In the genomic region with DNA sequence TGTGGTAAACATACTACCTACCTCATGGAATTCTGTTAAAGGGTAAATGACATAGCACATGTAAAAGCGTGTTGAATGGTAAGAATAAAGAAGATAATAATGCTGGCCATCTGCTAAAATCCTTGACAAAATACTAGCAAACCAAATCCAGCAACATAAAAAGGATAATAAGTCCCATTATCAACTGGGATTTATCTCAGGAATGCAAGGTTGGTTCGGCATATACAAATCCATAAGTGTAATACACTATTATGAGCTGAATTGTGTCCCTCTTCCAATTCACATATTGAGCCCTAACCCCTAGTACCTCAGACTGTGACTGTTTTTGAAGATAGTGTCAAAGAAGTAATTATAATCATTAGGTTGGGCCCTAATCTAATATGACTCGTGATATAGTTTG, we compare ENCODE assay signal across 21 cellular contexts. TPM values are rescaled to one million over a fixed set of nuclear protein-coding genes. Genes with fewer than 3 reads are reported as not detected.
DNase-seq lines count a peak whose midpoint lies in the region; ATAC-seq, FAIRE-seq and TF ChIP-seq lines count a peak whose summit lies in the region.
"Had no signal": no experiment of that assay in that cellular context is flagged by ENCODE, and none has a peak within 500 bp of the region (broad histone marks: within the 10 kb centered on the region; RNA-seq: fewer than 3 reads in every experiment).

No MANE protein-coding gene starts in this region.

- POLR2A ChIA-PET in K562 (lab: Yijun Ruan, JAX) = interaction anchor here (1.6 kb wide), 1 partner anchor 11 kb away, joined by 3 read pairs; no protein-coding TSS in a partner anchor

- TF ChIP-seq CTCF in K562 (IDR thresholded peaks at IDR 0.05 in 2 of 3, conservative IDR thresholded peaks at IDR 0.05 in 1 of 3; ENCODE audit: insufficient read depth in 2 of 3, low read depth in 1 of 3, low read length in 3 of 3) = no peak
- TF ChIP-seq CTCF in keratinocyte (optimal IDR thresholded peaks at IDR 0.05 in 1 of 3, IDR thresholded peaks at IDR 0.05 in 1 of 3, conservative IDR thresholded peaks at IDR 0.05 in 1 of 3; ENCODE audit: extremely low read depth in 1 of 3, insufficient read depth in 2 of 3, low read length in 3 of 3) = no peak
- no peak for TF ChIP-seq CTCF in smooth muscle cell (IDR thresholded peaks at IDR 0.05; ENCODE audit: borderline replicate concordance, insufficient read depth, poor library complexity, severe bottlenecking)

- H3K4me1 ChIP-seq in K562 (replicated peaks in 1 of 2; ENCODE audit: control insufficient read depth in 2 of 2, insufficient read depth in 2 of 2, low read length in 2 of 2) = no peaks in the 10 kb centered on the region
- peaks cover 5% of the 10 kb centered on the region for H3K4me1 ChIP-seq in keratinocyte (ENCODE audit: control insufficient read depth, extremely low read depth, insufficient read depth, low read length)
- H3K4me1 ChIP-seq in smooth muscle cell (ENCODE audit: low read depth) = peaks cover 23% of the 10 kb centered on the region
- H3K4me1 ChIP-seq: BLaER1 treated with 17β-estradiol and CSF1 and Interleukin-3, amounts not matched to agents 10 nM and 100 nM; Caco-2 had no signal

- H3K27me3 ChIP-seq in K562 (ENCODE audit: control insufficient read depth in 2 of 2, insufficient read depth in 2 of 2, low read length in 2 of 2) (no peaks in the 10 kb centered on the region), keratinocyte (ENCODE audit: control insufficient read depth, extremely low read depth, insufficient read depth, low read length) (no peaks in the 10 kb centered on the region), smooth muscle cell (ENCODE audit: low read depth) (no peaks in the 10 kb centered on the region)
- H3K27me3 ChIP-seq: BLaER1 treated with 17β-estradiol and CSF1 and Interleukin-3, amounts not matched to agents 10 nM and 100 nM had no signal

- ATAC-seq in K562 = no peak
- no peak for ATAC-seq in GM21619 (IDR thresholded peaks at IDR 0.05; ENCODE audit: unreplicated experiment)
- ATAC-seq: A549; CD8-positive, alpha-beta T cell had no signal

- FAIRE-seq in K562 (lab: Jason Lieb, UNC) = peak; percentile 29
- peak; percentile 20 for FAIRE-seq in keratinocyte (lab: Jason Lieb, UNC)
- FAIRE-seq: D721Med, G401.6, GM12891, GM19239 had no signal

- H2AFZ ChIP-seq in K562 (ENCODE audit: low read depth, low read length) (no peak overlapping the region), keratinocyte (ENCODE audit: control insufficient read depth, low read length) (no peak overlapping the region), smooth muscle cell (ENCODE audit: low read depth) (no peak overlapping the region)

- H3K9ac ChIP-seq in K562 (ENCODE audit: insufficient read depth in 1 of 2, low read depth in 2 of 2, low read length in 2 of 2) = no peak overlapping the region
- no peak overlapping the region for H3K9ac ChIP-seq in keratinocyte (ENCODE audit: control insufficient read depth, extremely low read depth, insufficient read depth, low read length)
- H3K9ac ChIP-seq in smooth muscle cell (ENCODE audit: low read depth) = peak overlapping the region; percentile 90
- H3K9ac ChIP-seq: BLaER1 treated with 17β-estradiol and CSF1 and Interleukin-3, amounts not matched to agents 10 nM and 100 nM had no signal

- H3K4me2 ChIP-seq in K562 (ENCODE audit: insufficient read depth, low read length) = no peak overlapping the region
- no peak overlapping the region for H3K4me2 ChIP-seq in keratinocyte (ENCODE audit: control insufficient read depth, extremely low read depth, insufficient read depth, low read depth, low read length)
- H3K4me2 ChIP-seq in smooth muscle cell = peak overlapping the region; percentile 46
- H3K4me2 ChIP-seq: A549; BLaER1 treated with 17β-estradiol and CSF1 and Interleukin-3, amounts not matched to agents 10 nM and 100 nM had no signal

- in situ Hi-C loops in K562 (cut with MboI) = no loop called here

- intact Hi-C loops in K562 (cut with micrococcal nuclease) = no loop called here

- H4K20me1 ChIP-seq in K562 (replicated peaks; ENCODE audit: control insufficient read depth, insufficient read depth, low read length) (no peaks in the 10 kb centered on the region), keratinocyte (ENCODE audit: control insufficient read depth, extremely low read depth, insufficient read depth, low read length) (no peaks in the 10 kb centered on the region), smooth muscle cell (ENCODE audit: low read depth) (no peaks in the 10 kb centered on the region)
- H4K20me1 ChIP-seq: BLaER1 treated with 17β-estradiol and CSF1 and Interleukin-3, amounts not matched to agents 10 nM and 100 nM had no signal

- no peak for TF ChIP-seq EP300 in K562 (IDR thresholded peaks at IDR 0.05; ENCODE audit: low read length)

- no peak for DNase-seq in K562 (ENCODE audit: extremely low read depth in 1 of 4, low spot score in 3 of 4)
- no peak for DNase-seq in keratinocyte (ENCODE audit: low read depth, low spot score)
- no peak for DNase-seq in smooth muscle cell (lab: John Stamatoyannopoulos, UW; ENCODE audit: unreplicated experiment)
- DNase-seq in NCI-H146 treated with DMSO at 0.1 percent for 48 hours (lab: John Stamatoyannopoulos, UW; ENCODE audit: unreplicated experiment) = no peak
- DNase-seq: AML-193; Caco-2; Calu3; CD4-positive, alpha-beta T cell; CD8-positive, alpha-beta T cell; DMS79 treated with DMSO at 0.1 percent for 48 hours; GF-D8 had no signal

- no peak for TF ChIP-seq POLR2A in K562 (conservative IDR thresholded peaks at IDR 0.05)

- CTCF ChIA-PET in K562 (lab: Yijun Ruan, JAX; ENCODE audit: low intra/inter-chr PET ratio) = no interaction called here

- H3F3A ChIP-seq in smooth muscle cell (ENCODE audit: low read depth) = peaks cover 42% of the 10 kb centered on the region

- BruUV-seq in K562 (replicated peaks; lab: Mats Ljungman, UMichigan) = no TSS peak

- H3K9me3 ChIP-seq in K562 (replicated peaks; ENCODE audit: control insufficient read depth, insufficient read depth, low read depth, low read length) (peaks cover 4% of the 10 kb centered on the region; the same call in 1 of the 2 replicates), keratinocyte (ENCODE audit: control insufficient read depth, low read depth, low read length) (peaks cover 2% of the 10 kb centered on the region), smooth muscle cell (replicated peaks; ENCODE audit: low read depth) (no peaks in the 10 kb centered on the region)

- H3K4me3 ChIP-seq in K562 (no peak overlapping the region), keratinocyte (ENCODE audit: control insufficient read depth in 2 of 3, extremely low read depth in 1 of 3, insufficient read depth in 2 of 3, low read depth in 1 of 3, low read length in 3 of 3) (no peak overlapping the region), smooth muscle cell (no peak overlapping the region)
- H3K4me3 ChIP-seq: A549; BLaER1 treated with 17β-estradiol and CSF1 and Interleukin-3, amounts not matched to agents 10 nM and 100 nM had no signal

- H3K27ac ChIP-seq in K562 (ENCODE audit: extremely low read depth, low read depth, low read length) (no peak overlapping the region), keratinocyte (ENCODE audit: control insufficient read depth, insufficient read depth, low read length) (no peak overlapping the region), smooth muscle cell (ENCODE audit: low read depth) (peak overlapping the region; percentile 97)
- H3K27ac ChIP-seq: 22Rv1; A549; BLaER1 treated with 17β-estradiol and CSF1 and Interleukin-3, amounts not matched to agents 10 nM and 100 nM; C4-2B had no signal

- H3K79me2 ChIP-seq in K562 (ENCODE audit: control insufficient read depth, insufficient read depth, low read length) (no peaks in the 10 kb centered on the region), keratinocyte (ENCODE audit: control insufficient read depth, insufficient read depth, low read length) (no peaks in the 10 kb centered on the region), smooth muscle cell (ENCODE audit: low read depth) (no peaks in the 10 kb centered on the region)

- H3K9me1 ChIP-seq in K562 (ENCODE audit: control insufficient read depth, insufficient read depth, low read length) (no peaks in the 10 kb centered on the region), keratinocyte (ENCODE audit: control insufficient read depth, extremely low read depth, insufficient read depth, low read length) (no peaks in the 10 kb centered on the region)

- H3K36me3 ChIP-seq in K562 (ENCODE audit: control insufficient read depth, insufficient read depth, low read length) = peaks cover 6% of the 10 kb centered on the region
- H3K36me3 ChIP-seq in keratinocyte (ENCODE audit: control insufficient read depth in 2 of 2, extremely low read depth in 1 of 2, insufficient read depth in 2 of 2, low read length in 2 of 2) = peaks cover 0 to 3% of the 10 kb centered on the region in 2 experiments
- peaks cover 14% of the 10 kb centered on the region for H3K36me3 ChIP-seq in smooth muscle cell (ENCODE audit: low read depth)

- dilution Hi-C loops in keratinocyte (cut with MboI; ENCODE audit: extremely low pct_ligation_motif_present, low sequenced_read_pairs) = no loop called here

- no peak for TF ChIP-seq RAD21 in K562 (CRISPR knock-in tag; conservative IDR thresholded peaks at IDR 0.05 in 1 of 2, IDR thresholded peaks at IDR 0.05 in 1 of 2)

- WGBS in K562 (ENCODE audit: insufficient coverage, low coverage, missing lambda C conversion rate) = 86% methylated on average over 3 of the region's 3 CpGs
- 93% methylated on average over 3 of the region's 3 CpGs for WGBS in smooth muscle cell (ENCODE audit: low lambda C conversion rate)

RNA-seq across cellular contexts. Expression of a gene that starts 37.4 kb away (rescaled TPM):
- 10.0 and 21.9 TPM in 2 replicates for total RNA-seq in K562 (2011; cell fraction: chromatin; rRNA removed; ENCODE audit: low replicate concordance)
- 10.8 and 18.6 TPM in 2 replicates for total RNA-seq in K562 (2011; cell fraction: nucleolus; rRNA removed)
- 14.5 and 16.9 TPM in 2 replicates for total RNA-seq in K562 (2011; cell fraction: nucleoplasm; rRNA removed)
- total RNA-seq in K562 (2014; rRNA removed) (39.3 and 82.5 TPM in 2 replicates), K562 (2014; rRNA removed; fragmentation: Illumina TruSeq; extraction: Trizol) (52.9 and 62.2 TPM in 2 replicates), K562 (2015; rRNA removed; fragmentation: Illumina TruSeq; extraction: Trizol) (41.2 and 41.3 TPM in 2 replicates), K562 (2021) (33.0 and 39.2 TPM in 2 replicates), smooth muscle cell (22.8 and 32.7 TPM in 2 replicates)
- polyA plus RNA-seq in K562 (2011; rRNA removed) (37.8 and 50.2 TPM in 2 replicates), K562 (2014; fragmentation: Illumina TruSeq; extraction: Trizol) (45.2 and 49.2 TPM in 2 replicates), K562 (2014; fragmentation: Nextera tagmentation; extraction: Ambion mirVana) (10 to 100 TPM; 25.9 to 26.3 TPM), K562 (2014; rRNA removed) (61.0 and 92.2 TPM in 2 replicates), keratinocyte (9.6 to 21.0 TPM (median 11.8 TPM) in 3 replicates), smooth muscle cell (9.9 and 21.4 TPM in 2 replicates)
- polyA plus RNA-seq in K562 (2011; cell fraction: cytosol; rRNA removed) = 27.5 and 29.8 TPM in 2 replicates
- polyA plus RNA-seq in K562 (2011; cell fraction: nucleus; rRNA removed) = 11.5 and 13.0 TPM in 2 replicates
- 30.1 and 43.6 TPM in 2 replicates for polyA plus RNA-seq in K562 (2012)
- 20.0 and 24.0 TPM in 2 replicates for polyA minus RNA-seq in K562 (2011; rRNA and poly(A)+ RNA removed)
- 22.5 and 24.1 TPM in 2 replicates for polyA minus RNA-seq in K562 (2011; cell fraction: cytosol; rRNA and poly(A)+ RNA removed)
- 14.9 and 31.8 TPM in 2 replicates for polyA minus RNA-seq in K562 (2011; cell fraction: nucleus; rRNA and poly(A)+ RNA removed)
- 33.0 TPM for polyA plus RNA-seq in keratinocyte (2011; ENCODE audit: low read depth)
- polyA plus RNA-seq in keratinocyte (2011; cell fraction: cytosol; rRNA removed) = 10.1 and 15.2 TPM in 2 replicates
- 8.5 and 9.5 TPM in 2 replicates for polyA plus RNA-seq in keratinocyte (2011; cell fraction: nucleus; rRNA removed)
- 8.1 and 11.8 TPM in 2 replicates for polyA plus RNA-seq in keratinocyte (2012; ENCODE audit: low replicate concordance)
- 0.43 to 4.6 TPM (median 1.1 TPM) in 3 replicates for polyA minus RNA-seq in keratinocyte
- 10.9 TPM for polyA minus RNA-seq in keratinocyte (2011; cell fraction: cytosol; rRNA and poly(A)+ RNA removed)
- 3.8 and 4.9 TPM in 2 replicates for polyA minus RNA-seq in keratinocyte (2011; cell fraction: nucleus; rRNA and poly(A)+ RNA removed)

RNA-seq across cellular contexts. Expression of a gene that starts 48.8 kb away (rescaled TPM):
- 6.4 and 13.8 TPM in 2 replicates for total RNA-seq in K562 (2011; cell fraction: chromatin; rRNA removed; ENCODE audit: low replicate concordance)
- 11.3 and 12.5 TPM in 2 replicates for total RNA-seq in K562 (2011; cell fraction: nucleolus; rRNA removed)
- 15.8 and 17.8 TPM in 2 replicates for total RNA-seq in K562 (2011; cell fraction: nucleoplasm; rRNA removed)
- total RNA-seq in K562 (2014; rRNA removed) (30.1 and 38.1 TPM in 2 replicates), K562 (2014; rRNA removed; fragmentation: Illumina TruSeq; extraction: Trizol) (64.1 and 64.8 TPM in 2 replicates), K562 (2015; rRNA removed; fragmentation: Illumina TruSeq; extraction: Trizol) (96.3 and 99.0 TPM in 2 replicates), K562 (2021) (31.9 and 32.0 TPM in 2 replicates), smooth muscle cell (not detected in 2 replicates)
- polyA plus RNA-seq in K562 (2011; rRNA removed) (35.6 and 41.2 TPM in 2 replicates), K562 (2014; fragmentation: Illumina TruSeq; extraction: Trizol) (42.1 and 46.5 TPM in 2 replicates), K562 (2014; fragmentation: Nextera tagmentation; extraction: Ambion mirVana) (10 to 100 TPM; 44.0 to 47.0 TPM), K562 (2014; rRNA removed) (27.2 and 37.0 TPM in 2 replicates), keratinocyte (not detected in 3 replicates), smooth muscle cell (not detected in 2 replicates)
- 25.8 and 34.2 TPM in 2 replicates for polyA plus RNA-seq in K562 (2011; cell fraction: cytosol; rRNA removed)
- 4.1 and 6.9 TPM in 2 replicates for polyA plus RNA-seq in K562 (2011; cell fraction: nucleus; rRNA removed)
- 63.9 and 76.2 TPM in 2 replicates for polyA plus RNA-seq in K562 (2012)
- 85.6 and 103 TPM in 2 replicates for polyA minus RNA-seq in K562 (2011; rRNA and poly(A)+ RNA removed)
- 23.7 and 37.9 TPM in 2 replicates for polyA minus RNA-seq in K562 (2011; cell fraction: cytosol; rRNA and poly(A)+ RNA removed)
- 2.4 and 5.3 TPM in 2 replicates for polyA minus RNA-seq in K562 (2011; cell fraction: nucleus; rRNA and poly(A)+ RNA removed)
- not detected for polyA plus RNA-seq in keratinocyte (2011; ENCODE audit: low read depth)
- polyA plus RNA-seq in keratinocyte (2011; cell fraction: cytosol; rRNA removed) = not detected in 2 replicates
- polyA plus RNA-seq in keratinocyte (2011; cell fraction: nucleus; rRNA removed) = not detected in 2 replicates
- polyA plus RNA-seq in keratinocyte (2012; ENCODE audit: low replicate concordance) = 0.18 TPM in 1 of 2 replicates, not detected in the other
- not detected in 3 replicates for polyA minus RNA-seq in keratinocyte
- polyA minus RNA-seq in keratinocyte (2011; cell fraction: cytosol; rRNA and poly(A)+ RNA removed) = not detected
- polyA minus RNA-seq in keratinocyte (2011; cell fraction: nucleus; rRNA and poly(A)+ RNA removed) = not detected in 2 replicates
- polyA plus RNA-seq: BJ had no signal
